In the genomic region with DNA sequence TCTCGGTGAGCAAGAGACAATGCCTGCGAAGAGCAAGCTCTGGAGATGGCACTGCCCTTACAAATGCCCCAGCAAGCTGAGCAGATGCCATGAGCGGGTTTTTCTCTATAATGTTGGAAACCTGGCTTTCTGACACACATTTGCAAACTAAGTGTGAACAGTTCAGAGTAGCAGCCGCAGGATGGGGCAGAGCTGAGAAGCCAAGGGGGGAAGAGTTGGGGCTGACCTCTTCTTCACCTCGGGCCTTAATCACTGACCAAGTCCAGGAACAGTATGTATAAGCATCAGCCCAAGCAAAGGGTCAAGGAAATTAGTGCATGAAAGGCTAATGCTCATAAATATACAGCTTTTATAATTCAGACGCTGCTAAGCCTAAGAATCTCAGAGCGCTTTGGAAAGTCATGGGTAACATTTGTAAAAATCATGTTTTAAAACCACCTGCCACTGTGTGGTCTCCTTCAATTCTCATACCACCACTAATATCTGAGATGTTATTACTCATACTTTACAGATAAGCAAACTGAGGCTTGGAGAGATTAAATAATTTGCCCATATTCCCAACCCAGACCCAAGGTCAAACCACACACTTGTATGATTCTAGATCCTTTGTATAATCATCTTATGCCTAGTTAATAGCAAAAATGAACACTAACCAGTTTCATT, we compare ENCODE assay signal across 19 cellular contexts.
DNase-seq lines count a peak whose midpoint lies in the region; ATAC-seq and TF ChIP-seq lines count a peak whose summit lies in the region.
"Had no signal": no experiment of that assay in that cellular context is flagged by ENCODE, and none has a peak within 500 bp of the region (broad histone marks: within the 10 kb centered on the region; RNA-seq: fewer than 3 reads in every experiment).

No MANE protein-coding gene starts in this region.

- POLR2A ChIA-PET in CD4-positive, alpha-beta memory T cell (lab: Charles Lee; ENCODE audit: partially characterized antibody): interaction anchor here (1.8 kb wide), 1 partner anchor 10 kb away, joined by 5 read pairs; no protein-coding TSS in a partner anchor
- POLR2A ChIA-PET in IMR-90 (lab: Charles Lee; ENCODE audit: unreplicated experiment): no interaction called here

- no peak overlapping the region for H2BK20ac ChIP-seq in IMR-90 (ENCODE audit: low read depth, low read length)

- dilution Hi-C loops in IMR-90 (cut with HindIII; ENCODE audit: low sequenced_read_pairs, unreplicated experiment): no loop called here

- no peak overlapping the region for H3K4me2 ChIP-seq in IMR-90 (ENCODE audit: low read depth, low read length)

- no peak overlapping the region for H2AK9ac ChIP-seq in IMR-90 (replicated peaks; ENCODE audit: low read depth, low read length, poor library complexity)

- intact Hi-C loops in CD4-positive, alpha-beta memory T cell (cut with micrococcal nuclease): no loop called here
- intact Hi-C loops in IMR-90 (cut with micrococcal nuclease): loop anchor here (5.0 to 10.0 kb wide), 4 partner anchors 125 to 602 kb away; partner anchors contain the start of gene FOXP1
- intact Hi-C loops in breast epithelium (cut with DNase I; ENCODE audit: low total_unique reads): loop anchor here (10.0 kb wide), 1 partner anchor 85 kb away; no protein-coding TSS in a partner anchor

- no peak overlapping the region for H2AFZ ChIP-seq in IMR-90 (replicated peaks; ENCODE audit: low read length, poor library complexity)

- no peak overlapping the region for H3K4ac ChIP-seq in IMR-90 (ENCODE audit: low read depth, low read length)

- peaks cover 43% of the 10 kb centered on the region for H3K4me1 ChIP-seq in CD4-positive, alpha-beta memory T cell (ENCODE audit: insufficient read depth, low read length)
- H3K4me1 ChIP-seq in IMR-90 (ENCODE audit: control insufficient read depth, insufficient read depth, low read length): peaks cover 29% of the 10 kb centered on the region
- H3K4me1 ChIP-seq in breast epithelium: peaks cover 0 to 25% of the 10 kb centered on the region in 2 donors

- peaks cover 46 to 67% of the 10 kb centered on the region in 2 experiments for H3K79me1 ChIP-seq in IMR-90 (ENCODE audit: low read depth in 1 of 2, low read length in 2 of 2)

- H3K27ac Mint-ChIP-seq in CD4-positive, alpha-beta memory T cell: peak overlapping the region; percentile 56 to 93 (median 87)
- peak overlapping the region; percentile 100 for H3K27ac Mint-ChIP-seq in osteocyte (ENCODE audit: unreplicated experiment)
- H3K27ac Mint-ChIP-seq: endodermal cell had no signal

- no peak for DNase-seq in CD4-positive, alpha-beta memory T cell
- DNase-seq in IMR-90: peak; percentile 35
- no peak for DNase-seq in breast epithelium (ENCODE audit: low spot score in 2 of 2)
- DNase-seq in osteocyte (ENCODE audit: extremely low spot score, unreplicated experiment): no peak
- no peak for DNase-seq in putamen (ENCODE audit: low spot score)
- DNase-seq in retina: no peak
- DNase-seq in stimulated activated CD4-positive, alpha-beta T cell treated with anti-CD3 and anti-CD28 coated beads, Interleukin-4, amount 100 ng/mL, for 4 hours: no peak
- DNase-seq: activated CD4-positive, alpha-beta T cell treated with anti-CD3 and anti-CD28 coated beads, Interleukin-2, amount 50 U/mL, for 1 hour; amniotic stem cell; endodermal cell; glutamatergic neuron; HCEC 1CT; MV-4-11; NCI-H2171 treated with DMSO at 0.1 percent for 48 hours; ovary; stimulated activated CD4-positive, alpha-beta T cell treated with anti-CD3 and anti-CD28 coated beads, Interleukin-2, amount 100 ng/mL, for 48 hours had no signal

- no TSS peak for BruUV-seq in IMR-90 (replicated peaks; lab: Mats Ljungman, UMichigan)

- H4K91ac ChIP-seq in IMR-90 (ENCODE audit: insufficient read depth, low read depth, low read length): no peak overlapping the region

- peak overlapping the region in 3 of 8 donors; percentile 3 to 48 (median 30) for H3K4me3 Mint-ChIP-seq in CD4-positive, alpha-beta memory T cell
- H3K4me3 Mint-ChIP-seq in osteocyte (ENCODE audit: unreplicated experiment): no peak overlapping the region
- H3K4me3 Mint-ChIP-seq: endodermal cell had no signal

- ATAC-seq in IMR-90 (ENCODE audit: low read depth): no peak
- ATAC-seq in GM19463 (IDR thresholded peaks at IDR 0.05; ENCODE audit: unreplicated experiment): no peak
- ATAC-seq: left lobe of liver had no signal

- H2AK5ac ChIP-seq in IMR-90 (ENCODE audit: low read depth, low read length): no peak overlapping the region

- H4K20me1 ChIP-seq in IMR-90 (ENCODE audit: insufficient read depth, low read length): peaks cover 5% of the 10 kb centered on the region; the same call in 1 of the 2 replicates

- peaks cover 37% of the 10 kb centered on the region for H3K36me3 ChIP-seq in CD4-positive, alpha-beta memory T cell (ENCODE audit: insufficient read depth, low read length)
- H3K36me3 ChIP-seq in IMR-90 (ENCODE audit: control insufficient read depth, insufficient read depth, low read length): peaks cover 34% of the 10 kb centered on the region
- no peaks in the 10 kb centered on the region for H3K36me3 ChIP-seq in breast epithelium
- H3K36me3 ChIP-seq: ovary had no signal

- H3K23ac ChIP-seq in IMR-90 (ENCODE audit: low read depth, low read length): no peak overlapping the region

- no peak overlapping the region for H2BK15ac ChIP-seq in IMR-90 (ENCODE audit: low read depth, low read length)

- no peak overlapping the region for H4K8ac ChIP-seq in IMR-90 (ENCODE audit: low read depth in 2 of 2, low read length in 2 of 2)

- CTCF ChIA-PET in CD4-positive, alpha-beta memory T cell (lab: Charles Lee; ENCODE audit: partially characterized antibody): interaction anchor here (0.8 kb wide), 1 partner anchor 8 kb away, joined by 3 read pairs; no protein-coding TSS in a partner anchor
- CTCF ChIA-PET in IMR-90 (lab: Yijun Ruan, JAX): interaction anchor here (0.6 kb wide), 1 partner anchor 427 kb away, joined by 3 read pairs; no protein-coding TSS in a partner anchor

- no peak overlapping the region for H3K9ac ChIP-seq in IMR-90 (ENCODE audit: low read depth, low read length)

- WGBS in IMR-90 (ENCODE audit: extremely low coverage in 2 of 2, insufficient read length in 1 of 2), 2 experiments: 80% methylated on average over 2 of the region's 7 CpGs; no CpG with 5 or more reads in 1 of the 2 experiments

- H3K27me3 ChIP-seq in CD4-positive, alpha-beta memory T cell (ENCODE audit: insufficient read depth, low read length): no peaks in the 10 kb centered on the region
- H3K27me3 ChIP-seq in IMR-90 (ENCODE audit: control insufficient read depth, insufficient read depth, low read length): no peaks in the 10 kb centered on the region
- no peaks in the 10 kb centered on the region for H3K27me3 ChIP-seq in breast epithelium
- H3K27me3 ChIP-seq: ovary had no signal

- no peak overlapping the region for H3K4me3 ChIP-seq in CD4-positive, alpha-beta memory T cell (ENCODE audit: low read length in 2 of 2)
- no peak overlapping the region for H3K4me3 ChIP-seq in IMR-90 (ENCODE audit: insufficient read depth, low read depth, low read length)
- H3K4me3 ChIP-seq in breast epithelium: no peak overlapping the region
- H3K4me3 ChIP-seq: ovary had no signal

- H3K36me3 Mint-ChIP-seq in CD4-positive, alpha-beta memory T cell: peaks cover 66 to 91% of the 10 kb centered on the region in 2 donors
- H3K36me3 Mint-ChIP-seq in osteocyte (ENCODE audit: unreplicated experiment): peaks cover 72% of the 10 kb centered on the region

- TF ChIP-seq RAD21 in IMR-90 (IDR thresholded peaks at IDR 0.05; ENCODE audit: low read length): no peak

- H3K27ac ChIP-seq in CD4-positive, alpha-beta memory T cell (ENCODE audit: low read depth, low read length): no peak overlapping the region
- H3K27ac ChIP-seq in IMR-90 (ENCODE audit: insufficient read depth, low read length) (peak overlapping the region; percentile 32; the same call in 1 of the 2 replicates), breast epithelium (peak overlapping the region; percentile 57 to 95)
- H3K27ac ChIP-seq: C4-2B had no signal

- TF ChIP-seq CTCF in IMR-90 (conservative IDR thresholded peaks at IDR 0.05; ENCODE audit: low read depth, low read length) (no peak), breast epithelium (IDR thresholded peaks at IDR 0.05) (no peak), osteocyte (IDR thresholded peaks at IDR 0.05) (no peak)

- no peak overlapping the region for H3K18ac ChIP-seq in IMR-90 (ENCODE audit: low read depth, low read length)

- H3K27me3 Mint-ChIP-seq in CD4-positive, alpha-beta memory T cell: no peaks in the 10 kb centered on the region
- H3K27me3 Mint-ChIP-seq in osteocyte (ENCODE audit: unreplicated experiment): no peaks in the 10 kb centered on the region

- TF ChIP-seq POLR2A in IMR-90 (IDR thresholded peaks at IDR 0.05; ENCODE audit: low read depth, low read length) (no peak), breast epithelium (IDR thresholded peaks at IDR 0.05) (no peak)

- H3K9me3 ChIP-seq in CD4-positive, alpha-beta memory T cell (ENCODE audit: control insufficient read depth in 1 of 2, low read length in 2 of 2): no peaks in the 10 kb centered on the region
- H3K9me3 ChIP-seq in IMR-90 (ENCODE audit: control insufficient read depth, insufficient read depth, low read length): no peaks in the 10 kb centered on the region
- H3K9me3 ChIP-seq in breast epithelium: no peaks in the 10 kb centered on the region
- H3K9me3 ChIP-seq: ovary had no signal

- H2BK120ac ChIP-seq in IMR-90 (ENCODE audit: low read depth, low read length): no peak overlapping the region

- H3K4me1 Mint-ChIP-seq in CD4-positive, alpha-beta memory T cell: peaks cover 48 to 59% (median 53%) of the 10 kb centered on the region in 4 donors
- H3K4me1 Mint-ChIP-seq in osteocyte (ENCODE audit: unreplicated experiment): peaks cover 58% of the 10 kb centered on the region

- H3K9me1 ChIP-seq in IMR-90 (ENCODE audit: insufficient read depth, low read length): peaks cover 26% of the 10 kb centered on the region

- 0 out of 2 replicates have a peak overlapping the region, but pooled peaks have one; percentile 7 for H3K14ac ChIP-seq in IMR-90 (replicated peaks; ENCODE audit: low read depth, low read length)

- no peak overlapping the region for H2BK5ac ChIP-seq in IMR-90 (ENCODE audit: low read depth, low read length, poor library complexity, severe bottlenecking)

- peaks cover 0 to 1% (median 0%) of the 10 kb centered on the region in 8 donors for H3K9me3 Mint-ChIP-seq in CD4-positive, alpha-beta memory T cell
- H3K9me3 Mint-ChIP-seq in osteocyte (ENCODE audit: unreplicated experiment): no peaks in the 10 kb centered on the region
- H3K9me3 Mint-ChIP-seq: endodermal cell had no signal

- H4K5ac ChIP-seq in IMR-90 (ENCODE audit: low read depth, low read length): no peak overlapping the region

- H3K56ac ChIP-seq in IMR-90 (ENCODE audit: extremely low read depth, insufficient read depth, low read length): no peak overlapping the region

- in situ Hi-C loops in IMR-90 (cut with MboI; ENCODE audit: low sequenced_read_pairs): no loop called here

TF ChIP-seq in IMR-90, 13 proteins besides CTCF, POLR2A, EP300 and RAD21:
- TF ChIP-seq BHLHE40 (IDR thresholded peaks at IDR 0.05; ENCODE audit: low read depth, low read length) (no peak), RFX5 (IDR thresholded peaks at IDR 0.05; ENCODE audit: low read depth, low read length) (no peak), CHD1 (IDR thresholded peaks at IDR 0.05; ENCODE audit: low read depth, low read length) (no peak), MAFK (IDR thresholded peaks at IDR 0.05; ENCODE audit: low read depth, low read length) (no peak), SMC3 (IDR thresholded peaks at IDR 0.05; ENCODE audit: low read depth, low read length) (no peak)
TF ChIP-seq in IMR-90: peak in this region for 0.
